ENCODE assay signal across 8 cellular contexts in the genomic region with DNA sequence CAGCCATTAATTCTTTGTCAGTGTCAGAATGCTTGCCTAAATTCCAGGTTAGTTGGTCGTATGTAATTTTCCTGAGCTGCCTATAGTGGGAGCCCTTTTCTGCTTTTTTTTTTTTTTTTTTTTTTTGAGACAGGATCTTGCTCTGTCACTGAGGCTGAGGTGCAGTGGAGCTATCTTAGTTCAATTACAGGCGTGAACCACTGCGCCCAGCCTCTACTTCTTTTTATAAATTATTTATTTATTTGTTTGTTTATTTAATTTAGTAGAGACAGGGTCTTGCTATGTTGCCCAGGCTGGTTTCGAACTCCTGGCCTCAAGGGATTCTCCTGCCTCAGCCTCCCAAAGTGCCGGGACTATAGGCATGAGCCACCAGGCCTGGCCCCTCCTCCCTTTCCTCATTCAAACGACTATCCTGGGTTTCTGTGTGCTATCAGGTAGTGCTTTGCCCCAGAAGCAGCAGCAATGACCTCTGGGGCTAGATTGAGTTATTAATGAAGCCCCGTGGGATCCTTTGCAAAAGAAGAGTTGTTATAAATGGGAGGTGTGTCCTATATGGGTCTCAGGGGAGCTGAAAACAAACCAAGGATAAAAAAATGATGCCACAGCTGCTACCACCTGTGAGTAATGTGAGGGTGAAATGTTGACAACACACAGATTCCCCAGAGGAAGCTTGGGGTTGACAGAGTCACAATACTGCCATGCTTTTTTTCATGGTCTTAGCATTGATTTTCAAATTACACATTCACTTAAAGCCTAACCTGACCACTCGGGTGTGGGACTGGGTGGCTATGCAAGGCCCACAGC. TPM values are rescaled to one million over a fixed set of nuclear protein-coding genes. Genes with fewer than 3 reads are reported as not detected.
DNase-seq lines count a peak whose midpoint lies in the region; ATAC-seq and TF ChIP-seq lines count a peak whose summit lies in the region.

No MANE protein-coding gene starts in this region.

- no peaks in the 10 kb centered on the region for H3F3A ChIP-seq in GM23338 (replicated peaks; ENCODE audit: low read depth)

- no peaks in the 10 kb centered on the region for H4K20me1 ChIP-seq in BLaER1
- H4K20me1 ChIP-seq in GM23338 (replicated peaks; ENCODE audit: insufficient read depth): no peaks in the 10 kb centered on the region

- H3K4me3 ChIP-seq in BLaER1: no peak overlapping the region
- H3K4me3 ChIP-seq in GM23338: no peak overlapping the region
- no peak overlapping the region for H3K4me3 ChIP-seq in foreskin fibroblast (ENCODE audit: low read depth in 1 of 2, low read length in 2 of 2)

- no peak overlapping the region for H3K27ac Mint-ChIP-seq in GM23338

- peak; percentile 59 to 70 for TF ChIP-seq CTCF in GM23338 (conservative IDR thresholded peaks at IDR 0.05; ENCODE audit: low read depth in 2 of 2)
- peak; percentile 55 for TF ChIP-seq CTCF in foreskin fibroblast (IDR thresholded peaks at IDR 0.05; ENCODE audit: low read depth, low read length)

- H3K79me2 ChIP-seq in GM23338 (replicated peaks; ENCODE audit: insufficient read depth): no peaks in the 10 kb centered on the region

- H3K9me3 ChIP-seq in BLaER1: no peaks in the 10 kb centered on the region

- H3K9me2 ChIP-seq in GM23338 (ENCODE audit: insufficient read depth): no peaks in the 10 kb centered on the region

- H3K36me3 ChIP-seq in BLaER1 (no peaks in the 10 kb centered on the region), GM23338 (ENCODE audit: insufficient read depth) (no peaks in the 10 kb centered on the region)

- no peaks in the 10 kb centered on the region for H3K4me1 Mint-ChIP-seq in GM23338

- peaks cover 16% of the 10 kb centered on the region for H3K4me1 ChIP-seq in BLaER1
- H3K4me1 ChIP-seq in GM23338 (ENCODE audit: insufficient read depth): no peaks in the 10 kb centered on the region

- intact Hi-C loops in Right ventricle myocardium inferior (cut with DNase I): loop anchor here (10.0 kb wide), 1 partner anchor 246 kb away; no protein-coding TSS in a partner anchor

- peak overlapping the region; percentile 60 for H3K4me2 ChIP-seq in BLaER1
- H3K4me2 ChIP-seq in GM23338: no peak overlapping the region

- H3K27ac ChIP-seq in BLaER1: no peak overlapping the region
- no peak overlapping the region for H3K27ac ChIP-seq in GM23338 (ENCODE audit: low read depth)

- peak; percentile 82 for ATAC-seq in GM23338
- no peak for ATAC-seq in HG02981 (IDR thresholded peaks at IDR 0.05; ENCODE audit: unreplicated experiment)
- no peak for ATAC-seq in GM21526 (IDR thresholded peaks at IDR 0.05; ENCODE audit: low FRiP score, unreplicated experiment)
- no peak for ATAC-seq in left lobe of liver
- no peak for ATAC-seq in Right ventricle myocardium inferior

- H3K9me3 Mint-ChIP-seq in GM23338: no peaks in the 10 kb centered on the region

- no peaks in the 10 kb centered on the region; the same call in 2 of the 3 replicates for H3K36me3 Mint-ChIP-seq in GM23338 (ENCODE audit: low read depth)

- no peak overlapping the region for H3K9ac ChIP-seq in BLaER1

- H2AFZ ChIP-seq in GM23338: 0 out of 2 replicates have a peak overlapping the region, but pooled peaks have one; percentile 43

- peaks cover 2% of the 10 kb centered on the region for H3K27me3 Mint-ChIP-seq in GM23338 (ENCODE audit: insufficient read depth, low read depth, poor library complexity)

- no peak overlapping the region for H3K4me3 Mint-ChIP-seq in GM23338

- DNase-seq in GM23338 (ENCODE audit: low spot score) (peak; percentile 57), NOMO-1 treated with dmso at 0.1 percent for 144 hours (lab: John Stamatoyannopoulos, UW; ENCODE audit: unreplicated experiment) (peak; percentile 1), foreskin fibroblast (no peak), left lobe of liver (ENCODE audit: low spot score) (no peak), Right ventricle myocardium inferior (ENCODE audit: missing footprints) (no peak)

- H3K27me3 ChIP-seq in BLaER1: no peaks in the 10 kb centered on the region
- H3K27me3 ChIP-seq in GM23338 (ENCODE audit: insufficient read depth): no peaks in the 10 kb centered on the region

TF ChIP-seq in GM23338, 12 proteins besides CTCF, POLR2A, EP300 and RAD21 (continues in another document):
- TF ChIP-seq EZH2 (IDR thresholded peaks at IDR 0.05; ENCODE audit: low read depth, unreplicated experiment): no peak
- TF ChIP-seq, protein P1, sequence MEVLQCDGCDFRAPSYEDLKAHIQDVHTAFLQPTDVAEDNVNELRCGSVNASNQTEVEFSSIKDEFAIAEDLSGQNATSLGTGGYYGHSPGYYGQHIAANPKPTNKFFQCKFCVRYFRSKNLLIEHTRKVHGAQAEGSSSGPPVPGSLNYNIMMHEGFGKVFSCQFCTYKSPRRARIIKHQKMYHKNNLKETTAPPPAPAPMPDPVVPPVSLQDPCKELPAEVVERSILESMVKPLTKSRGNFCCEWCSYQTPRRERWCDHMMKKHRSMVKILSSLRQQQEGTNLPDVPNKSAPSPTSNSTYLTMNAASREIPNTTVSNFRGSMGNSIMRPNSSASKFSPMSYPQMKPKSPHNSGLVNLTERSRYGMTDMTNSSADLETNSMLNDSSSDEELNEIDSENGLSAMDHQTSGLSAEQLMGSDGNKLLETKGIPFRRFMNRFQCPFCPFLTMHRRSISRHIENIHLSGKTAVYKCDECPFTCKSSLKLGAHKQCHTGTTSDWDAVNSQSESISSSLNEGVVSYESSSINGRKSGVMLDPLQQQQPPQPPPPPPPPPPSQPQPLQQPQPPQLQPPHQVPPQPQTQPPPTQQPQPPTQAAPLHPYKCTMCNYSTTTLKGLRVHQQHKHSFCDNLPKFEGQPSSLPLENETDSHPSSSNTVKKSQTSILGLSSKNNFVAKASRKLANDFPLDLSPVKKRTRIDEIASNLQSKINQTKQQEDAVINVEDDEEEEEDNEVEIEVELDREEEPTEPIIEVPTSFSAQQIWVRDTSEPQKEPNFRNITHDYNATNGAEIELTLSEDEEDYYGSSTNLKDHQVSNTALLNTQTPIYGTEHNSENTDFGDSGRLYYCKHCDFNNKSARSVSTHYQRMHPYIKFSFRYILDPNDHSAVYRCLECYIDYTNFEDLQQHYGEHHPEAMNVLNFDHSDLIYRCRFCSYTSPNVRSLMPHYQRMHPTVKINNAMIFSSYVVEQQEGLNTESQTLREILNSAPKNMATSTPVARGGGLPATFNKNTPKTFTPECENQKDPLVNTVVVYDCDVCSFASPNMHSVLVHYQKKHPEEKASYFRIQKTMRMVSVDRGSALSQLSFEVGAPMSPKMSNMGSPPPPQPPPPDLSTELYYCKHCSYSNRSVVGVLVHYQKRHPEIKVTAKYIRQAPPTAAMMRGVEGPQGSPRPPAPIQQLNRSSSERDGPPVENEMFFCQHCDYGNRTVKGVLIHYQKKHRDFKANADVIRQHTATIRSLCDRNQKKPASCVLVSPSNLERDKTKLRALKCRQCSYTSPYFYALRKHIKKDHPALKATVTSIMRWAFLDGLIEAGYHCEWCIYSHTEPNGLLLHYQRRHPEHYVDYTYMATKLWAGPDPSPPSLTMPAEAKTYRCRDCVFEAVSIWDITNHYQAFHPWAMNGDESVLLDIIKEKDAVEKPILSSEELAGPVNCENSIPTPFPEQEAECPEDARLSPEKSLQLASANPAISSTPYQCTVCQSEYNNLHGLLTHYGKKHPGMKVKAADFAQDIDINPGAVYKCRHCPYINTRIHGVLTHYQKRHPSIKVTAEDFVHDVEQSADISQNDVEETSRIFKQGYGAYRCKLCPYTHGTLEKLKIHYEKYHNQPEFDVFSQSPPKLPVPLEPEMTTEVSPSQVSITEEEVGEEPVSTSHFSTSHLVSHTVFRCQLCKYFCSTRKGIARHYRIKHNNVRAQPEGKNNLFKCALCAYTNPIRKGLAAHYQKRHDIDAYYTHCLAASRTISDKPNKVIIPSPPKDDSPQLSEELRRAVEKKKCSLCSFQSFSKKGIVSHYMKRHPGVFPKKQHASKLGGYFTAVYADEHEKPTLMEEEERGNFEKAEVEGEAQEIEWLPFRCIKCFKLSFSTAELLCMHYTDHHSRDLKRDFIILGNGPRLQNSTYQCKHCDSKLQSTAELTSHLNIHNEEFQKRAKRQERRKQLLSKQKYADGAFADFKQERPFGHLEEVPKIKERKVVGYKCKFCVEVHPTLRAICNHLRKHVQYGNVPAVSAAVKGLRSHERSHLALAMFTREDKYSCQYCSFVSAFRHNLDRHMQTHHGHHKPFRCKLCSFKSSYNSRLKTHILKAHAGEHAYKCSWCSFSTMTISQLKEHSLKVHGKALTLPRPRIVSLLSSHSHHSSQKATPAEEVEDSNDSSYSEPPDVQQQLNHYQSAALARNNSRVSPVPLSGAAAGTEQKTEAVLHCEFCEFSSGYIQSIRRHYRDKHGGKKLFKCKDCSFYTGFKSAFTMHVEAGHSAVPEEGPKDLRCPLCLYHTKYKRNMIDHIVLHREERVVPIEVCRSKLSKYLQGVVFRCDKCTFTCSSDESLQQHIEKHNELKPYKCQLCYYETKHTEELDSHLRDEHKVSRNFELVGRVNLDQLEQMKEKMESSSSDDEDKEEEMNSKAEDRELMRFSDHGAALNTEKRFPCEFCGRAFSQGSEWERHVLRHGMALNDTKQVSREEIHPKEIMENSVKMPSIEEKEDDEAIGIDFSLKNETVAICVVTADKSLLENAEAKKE (CRISPR knock-in tag; IDR thresholded peaks at IDR 0.05): no peak
- TF ChIP-seq, protein P2, sequence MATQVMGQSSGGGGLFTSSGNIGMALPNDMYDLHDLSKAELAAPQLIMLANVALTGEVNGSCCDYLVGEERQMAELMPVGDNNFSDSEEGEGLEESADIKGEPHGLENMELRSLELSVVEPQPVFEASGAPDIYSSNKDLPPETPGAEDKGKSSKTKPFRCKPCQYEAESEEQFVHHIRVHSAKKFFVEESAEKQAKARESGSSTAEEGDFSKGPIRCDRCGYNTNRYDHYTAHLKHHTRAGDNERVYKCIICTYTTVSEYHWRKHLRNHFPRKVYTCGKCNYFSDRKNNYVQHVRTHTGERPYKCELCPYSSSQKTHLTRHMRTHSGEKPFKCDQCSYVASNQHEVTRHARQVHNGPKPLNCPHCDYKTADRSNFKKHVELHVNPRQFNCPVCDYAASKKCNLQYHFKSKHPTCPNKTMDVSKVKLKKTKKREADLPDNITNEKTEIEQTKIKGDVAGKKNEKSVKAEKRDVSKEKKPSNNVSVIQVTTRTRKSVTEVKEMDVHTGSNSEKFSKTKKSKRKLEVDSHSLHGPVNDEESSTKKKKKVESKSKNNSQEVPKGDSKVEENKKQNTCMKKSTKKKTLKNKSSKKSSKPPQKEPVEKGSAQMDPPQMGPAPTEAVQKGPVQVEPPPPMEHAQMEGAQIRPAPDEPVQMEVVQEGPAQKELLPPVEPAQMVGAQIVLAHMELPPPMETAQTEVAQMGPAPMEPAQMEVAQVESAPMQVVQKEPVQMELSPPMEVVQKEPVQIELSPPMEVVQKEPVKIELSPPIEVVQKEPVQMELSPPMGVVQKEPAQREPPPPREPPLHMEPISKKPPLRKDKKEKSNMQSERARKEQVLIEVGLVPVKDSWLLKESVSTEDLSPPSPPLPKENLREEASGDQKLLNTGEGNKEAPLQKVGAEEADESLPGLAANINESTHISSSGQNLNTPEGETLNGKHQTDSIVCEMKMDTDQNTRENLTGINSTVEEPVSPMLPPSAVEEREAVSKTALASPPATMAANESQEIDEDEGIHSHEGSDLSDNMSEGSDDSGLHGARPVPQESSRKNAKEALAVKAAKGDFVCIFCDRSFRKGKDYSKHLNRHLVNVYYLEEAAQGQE (IDR thresholded peaks at IDR 0.05; ENCODE audit: unreplicated experiment): no peak

RNA-seq across cellular contexts. Expression of gene NFKBIA, which starts 34.6 kb away (rescaled TPM):
- 25.7 and 41.3 TPM in 2 replicates for total RNA-seq in GM23338 (2014; rRNA removed; shearing (Covaris generic))
- 33.4 and 33.7 TPM in 2 replicates for polyA plus RNA-seq in GM23338 (2016; fragmentation: Nextera tagmentation; extraction: Ambion mirVana)
- total RNA-seq in left lobe of liver (116 TPM), Right ventricle myocardium inferior (83.0 TPM)

Comparison
In these comparisons a context has a peak if more than half of its experiments do, and no peak if none do; other contexts are left out.
1. DNase-seq: peak in GM23338 (single experiment) and NOMO-1 treated with dmso at 0.1 percent for 144 hours (single experiment); none in foreskin fibroblast (0 of 2), left lobe of liver (single experiment) and Right ventricle myocardium inferior (single experiment).